Comparison of ENCODE assay signal across 8 cellular contexts in the genomic region with DNA sequence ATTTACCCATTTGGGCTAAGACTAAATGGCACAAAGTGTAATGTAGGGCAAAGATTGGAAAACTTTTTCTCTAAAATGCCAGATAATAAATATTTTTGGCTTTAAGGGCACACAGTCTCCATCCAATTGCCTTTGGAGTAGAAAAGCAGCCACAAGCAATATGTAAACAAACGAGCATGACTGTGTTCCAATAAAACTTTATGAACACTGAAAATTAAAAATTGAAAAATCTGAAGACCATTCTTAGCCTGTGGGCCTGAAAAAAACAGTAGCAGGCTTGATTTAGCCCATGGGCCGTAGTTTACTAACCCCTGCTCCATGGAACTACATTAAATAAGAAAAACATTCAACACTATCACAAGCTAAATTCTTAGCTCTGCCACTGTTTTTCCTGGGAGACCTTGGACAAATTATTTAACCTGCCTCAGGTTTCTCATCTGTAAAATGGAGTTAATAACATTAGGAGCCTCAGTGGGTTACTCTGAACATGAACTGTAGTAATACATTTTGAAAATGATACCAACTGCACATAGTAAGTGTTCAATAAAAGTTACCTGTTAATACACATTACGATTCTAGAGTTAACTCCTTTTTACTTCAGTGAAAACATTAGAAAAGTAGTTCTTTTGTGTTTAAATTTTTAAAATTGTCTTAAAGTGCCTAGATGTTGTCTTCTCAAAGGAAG. TPM values are rescaled to one million over a fixed set of nuclear protein-coding genes. Genes with fewer than 3 reads are reported as not detected.
A peak's percentile ranks its signal among the peaks of the same experiment; 100 is the strongest.
DNase-seq lines count a peak whose midpoint lies in the region; ATAC-seq and TF ChIP-seq lines count a peak whose summit lies in the region.

No MANE protein-coding gene starts in this region.

- no peaks in the 10 kb centered on the region for H3K36me3 ChIP-seq in lower lobe of right lung
- H3K36me3 ChIP-seq in upper lobe of right lung = no peaks in the 10 kb centered on the region

- intact Hi-C loops in lower lobe of right lung (cut with DNase I) (no loop called here), upper lobe of right lung (cut with DNase I) (no loop called here)

- ATAC-seq in activated naive CD8-positive, alpha-beta T cell treated with anti-CD3 and anti-CD28 coated beads, Interleukin-2, amount 50 U/mL, for 24 hours = no peak
- ATAC-seq in lower lobe of right lung (no peak), upper lobe of right lung (no peak)

- DNase-seq in activated naive CD4-positive, alpha-beta T cell treated with anti-CD3 and anti-CD28 coated beads, Interleukin-2, amount 50 U/mL, for 16 hours = no peak
- no peak for DNase-seq in activated naive CD8-positive, alpha-beta T cell treated with anti-CD3 and anti-CD28 coated beads, Interleukin-2, amount 50 U/mL, for 24 hours
- DNase-seq in lower lobe of right lung (no peak), upper lobe of right lung (no peak), LoVo (ENCODE audit: low spot score) (no peak), ecto neural progenitor cell (ENCODE audit: low spot score) (no peak), NCI-H446 treated with DMSO at 0.1 percent for 48 hours (lab: John Stamatoyannopoulos, UW) (no peak)

- H3K4me1 ChIP-seq in lower lobe of right lung (peaks cover 51% of the 10 kb centered on the region), upper lobe of right lung (peaks cover 40% of the 10 kb centered on the region)

- H3K9me3 ChIP-seq in lower lobe of right lung = no peaks in the 10 kb centered on the region
- no peaks in the 10 kb centered on the region for H3K9me3 ChIP-seq in upper lobe of right lung

- peak overlapping the region; percentile 97 for H3K27ac ChIP-seq in lower lobe of right lung
- H3K27ac ChIP-seq in upper lobe of right lung = peak overlapping the region; percentile 97

- H3K27ac Mint-ChIP-seq in activated naive CD4-positive, alpha-beta T cell treated with anti-CD3 and anti-CD28 coated beads, Interleukin-2, amount 50 U/mL, for 24 hours = peak overlapping the region; percentile 88
- peak overlapping the region; percentile 96 for H3K27ac Mint-ChIP-seq in activated naive CD8-positive, alpha-beta T cell treated with anti-CD3 and anti-CD28 coated beads, Interleukin-2, amount 50 U/mL, for 24 hours

- H3K27me3 Mint-ChIP-seq in activated naive CD4-positive, alpha-beta T cell treated with anti-CD3 and anti-CD28 coated beads, Interleukin-2, amount 50 U/mL, for 24 hours = no peaks in the 10 kb centered on the region
- no peaks in the 10 kb centered on the region for H3K27me3 Mint-ChIP-seq in activated naive CD8-positive, alpha-beta T cell treated with anti-CD3 and anti-CD28 coated beads, Interleukin-2, amount 50 U/mL, for 24 hours

- H3K27me3 ChIP-seq in lower lobe of right lung (ENCODE audit: low read depth) (no peaks in the 10 kb centered on the region), upper lobe of right lung (no peaks in the 10 kb centered on the region)

- TF ChIP-seq CTCF in lower lobe of right lung (IDR thresholded peaks at IDR 0.05) = no peak
- no peak for TF ChIP-seq CTCF in upper lobe of right lung (IDR thresholded peaks at IDR 0.05)

- H3K4me3 Mint-ChIP-seq in activated naive CD4-positive, alpha-beta T cell treated with anti-CD3 and anti-CD28 coated beads, Interleukin-2, amount 50 U/mL, for 24 hours = peak overlapping the region; percentile 96
- H3K4me3 Mint-ChIP-seq in activated naive CD8-positive, alpha-beta T cell treated with anti-CD3 and anti-CD28 coated beads, Interleukin-2, amount 50 U/mL, for 24 hours = peak overlapping the region; percentile 96

- peaks cover 7% of the 10 kb centered on the region for H3K36me3 Mint-ChIP-seq in activated naive CD4-positive, alpha-beta T cell treated with anti-CD3 and anti-CD28 coated beads, Interleukin-2, amount 50 U/mL, for 24 hours
- peaks cover 10% of the 10 kb centered on the region for H3K36me3 Mint-ChIP-seq in activated naive CD8-positive, alpha-beta T cell treated with anti-CD3 and anti-CD28 coated beads, Interleukin-2, amount 50 U/mL, for 24 hours (ENCODE audit: low read depth)

- peaks cover 77% of the 10 kb centered on the region for H3K4me1 Mint-ChIP-seq in activated naive CD4-positive, alpha-beta T cell treated with anti-CD3 and anti-CD28 coated beads, Interleukin-2, amount 50 U/mL, for 24 hours
- H3K4me1 Mint-ChIP-seq in activated naive CD8-positive, alpha-beta T cell treated with anti-CD3 and anti-CD28 coated beads, Interleukin-2, amount 50 U/mL, for 24 hours = peaks cover 61% of the 10 kb centered on the region

- H3K4me3 ChIP-seq in lower lobe of right lung = peak overlapping the region; percentile 77
- peak overlapping the region; percentile 80 for H3K4me3 ChIP-seq in upper lobe of right lung

- no peaks in the 10 kb centered on the region for H3K9me3 Mint-ChIP-seq in activated naive CD4-positive, alpha-beta T cell treated with anti-CD3 and anti-CD28 coated beads, Interleukin-2, amount 50 U/mL, for 24 hours
- H3K9me3 Mint-ChIP-seq in activated naive CD8-positive, alpha-beta T cell treated with anti-CD3 and anti-CD28 coated beads, Interleukin-2, amount 50 U/mL, for 24 hours = no peaks in the 10 kb centered on the region

RNA-seq across cellular contexts. Expression of a gene that starts 1.3 kb away (rescaled TPM):
- total RNA-seq in lower lobe of right lung (44.1 TPM), upper lobe of right lung (38.1 TPM)

RNA-seq across cellular contexts. Expression of a gene that starts 26.7 kb away (rescaled TPM):
- total RNA-seq in lower lobe of right lung (94.0 TPM), upper lobe of right lung (64.8 TPM)
